Comparison of ENCODE assay signal across 23 cellular contexts in genomic region chr11:86749861-86750401, GRCh38.
"Had no signal": no experiment of that assay in that cellular context is flagged by ENCODE, and none has a peak within 500 bp of the region (broad histone marks: within the 10 kb centered on the region; RNA-seq: fewer than 3 reads in every experiment).

No MANE protein-coding gene starts in this region.

- ATAC-seq: body of pancreas, gastrocnemius medialis, heart left ventricle, T-cell had no signal

- H3K9me3 Mint-ChIP-seq: activated CD4-positive, alpha-beta memory T cell treated with anti-CD3 and anti-CD28 coated beads, Interleukin-2, amount 10 ng/mL, durations not matched to agents 7 days and 5 days; activated naive CD4-positive, alpha-beta T cell treated with anti-CD3 and anti-CD28 coated beads, Interleukin-2, amount 50 U/mL, for 24 hours; activated T-cell treated with anti-CD3 and anti-CD28 coated beads, Interleukin-2, amount 50 U/mL, for 4 hours; T-cell had no signal

- H3K36me3 ChIP-seq: esophagus squamous epithelium, gastrocnemius medialis, heart left ventricle, neutrophil, transverse colon had no signal

- H3K4me3 ChIP-seq: body of pancreas, coronary artery, esophagus squamous epithelium, gastrocnemius medialis, heart left ventricle, lung, transverse colon had no signal

- H3K27ac Mint-ChIP-seq: activated CD4-positive, alpha-beta memory T cell treated with anti-CD3 and anti-CD28 coated beads, Interleukin-2, amount 10 ng/mL, durations not matched to agents 7 days and 5 days; activated naive CD4-positive, alpha-beta T cell treated with anti-CD3 and anti-CD28 coated beads, Interleukin-2, amount 50 U/mL, for 24 hours; naive B cell; T-cell had no signal

- H3K4me3 Mint-ChIP-seq: activated CD4-positive, alpha-beta memory T cell treated with anti-CD3 and anti-CD28 coated beads, Interleukin-2, amount 10 ng/mL, durations not matched to agents 7 days and 5 days; activated naive CD4-positive, alpha-beta T cell treated with anti-CD3 and anti-CD28 coated beads, Interleukin-2, amount 50 U/mL, for 24 hours; activated T-cell treated with anti-CD3 and anti-CD28 coated beads, Interleukin-2, amount 50 U/mL, for 4 hours; naive B cell; T-cell had no signal

- H3K27me3 ChIP-seq: body of pancreas, esophagus squamous epithelium, gastrocnemius medialis, heart left ventricle, neutrophil, transverse colon had no signal

- H3K27ac ChIP-seq: body of pancreas, coronary artery, esophagus squamous epithelium, gastrocnemius medialis, heart left ventricle, neutrophil, transverse colon had no signal

- H3K27me3 Mint-ChIP-seq: activated naive CD4-positive, alpha-beta T cell treated with anti-CD3 and anti-CD28 coated beads, Interleukin-2, amount 50 U/mL, for 24 hours had no signal

- H3K36me3 Mint-ChIP-seq: activated naive CD4-positive, alpha-beta T cell treated with anti-CD3 and anti-CD28 coated beads, Interleukin-2, amount 50 U/mL, for 24 hours; naive B cell; T-cell had no signal

- H3K4me1 ChIP-seq: esophagus squamous epithelium, gastrocnemius medialis, heart left ventricle, transverse colon had no signal

- H3K4me1 Mint-ChIP-seq: activated CD4-positive, alpha-beta memory T cell treated with anti-CD3 and anti-CD28 coated beads, Interleukin-2, amount 10 ng/mL, durations not matched to agents 7 days and 5 days; activated naive CD4-positive, alpha-beta T cell treated with anti-CD3 and anti-CD28 coated beads, Interleukin-2, amount 50 U/mL, for 24 hours; naive B cell; T-cell had no signal

- H3K9me3 ChIP-seq: body of pancreas, esophagus squamous epithelium, gastrocnemius medialis, heart left ventricle, neutrophil, transverse colon had no signal

- DNase-seq: activated CD4-positive, alpha-beta memory T cell treated with anti-CD3 and anti-CD28 coated beads, Interleukin-2, amount 10 ng/mL, durations not matched to agents 7 days and 5 days; activated CD4-positive, CD25-positive, alpha-beta regulatory T cell treated with anti-CD3 and anti-CD28 coated beads, Interleukin-2, amount 50 U/mL, for 72 hours; activated effector memory CD4-positive, alpha-beta T cell treated with Interleukin-2 at 50 U/mL for 16 hours; activated T-cell treated with anti-CD3 and anti-CD28 coated beads, Interleukin-2, amount 50 U/mL, for 4 hours; body of pancreas; caudate nucleus; effector CD4-positive, alpha-beta T cell; esophagus squamous epithelium; gastrocnemius medialis; heart left ventricle; midbrain; naive B cell; posterior cingulate gyrus; retina; stimulated activated CD4-positive, alpha-beta T cell treated with anti-CD3 and anti-CD28 coated beads, Interleukin-4, amount 100 ng/mL, for 1 hour; stimulated activated naive CD4-positive, alpha-beta T cell; T-cell; T-helper 9 cell; transverse colon had no signal
